9 cellular contexts compared by ENCODE assay signal in genomic region chr2:206163251-206163880, GRCh38. TPM values are rescaled to one million over a fixed set of nuclear protein-coding genes. Genes with fewer than 3 reads are reported as not detected.
A peak's percentile ranks its signal among the peaks of the same experiment; 100 is the strongest.
DNase-seq lines count a peak whose midpoint lies in the region; ATAC-seq and TF ChIP-seq lines count a peak whose summit lies in the region.
"Had no signal": no experiment of that assay in that cellular context is flagged by ENCODE, and none has a peak within 500 bp of the region (broad histone marks: within the 10 kb centered on the region; RNA-seq: fewer than 3 reads in every experiment).

No MANE protein-coding gene starts in this region.

- peaks cover 8% of the 10 kb centered on the region for H4K20me1 ChIP-seq in osteoblast (ENCODE audit: insufficient read depth, low read length)

- H2AFZ ChIP-seq in osteoblast (ENCODE audit: low read length): no peak overlapping the region

- DNase-seq in activated T-cell treated with anti-CD3 and anti-CD28 coated beads, Interleukin-2, amount 50 U/mL, for 4 hours: no peak
- DNase-seq in activated T-cell treated with anti-CD3 and anti-CD28 coated beads for 4 hours (no peak), HFFc6 (no peak), osteoblast (ENCODE audit: insufficient read length, low spot score, missing footprints) (peak; percentile 79), superior temporal gyrus (ENCODE audit: extremely low spot score) (no peak), Right ventricle myocardium inferior (ENCODE audit: missing footprints) (no peak)
- DNase-seq in activated T-helper 2 cell treated with anti-CD3 and anti-CD28 coated beads, Interferon-gamma antibody, Interleukin-2, Interleukin-4, amounts not matched to agents 10 μg/mL and 5 μg/mL and 100 μg/mL, durations not matched to agents 14 hours and 24 hours and 36 hours (ENCODE audit: low spot score): no peak
- DNase-seq in activated CD4-positive, CD25-positive, alpha-beta regulatory T cell (lab: John Stamatoyannopoulos, UW): no peak
- DNase-seq: GDM1 had no signal

- H3K4me2 ChIP-seq in osteoblast (ENCODE audit: insufficient read depth, low read length): no peak overlapping the region

- peaks cover 44% of the 10 kb centered on the region for H3K36me3 ChIP-seq in osteoblast (ENCODE audit: insufficient read depth, low read length)

- H3K27me3 ChIP-seq in osteoblast (ENCODE audit: insufficient read depth, low read length): no peaks in the 10 kb centered on the region

- H3K36me3 Mint-ChIP-seq in activated T-cell treated with anti-CD3 and anti-CD28 coated beads, Interleukin-2, amount 50 U/mL, for 4 hours (ENCODE audit: insufficient read depth): peaks cover 50% of the 10 kb centered on the region
- H3K36me3 Mint-ChIP-seq in HFFc6 (ENCODE audit: low read depth): peaks cover 45% of the 10 kb centered on the region
- H3K36me3 Mint-ChIP-seq in activated T-helper 2 cell treated with anti-CD3 and anti-CD28 coated beads, Interferon-gamma antibody, Interleukin-2, Interleukin-4, amounts not matched to agents 10 μg/mL and 5 μg/mL and 100 μg/mL, durations not matched to agents 14 hours and 24 hours and 36 hours (ENCODE audit: low read depth): peaks cover 66% of the 10 kb centered on the region

- no peaks in the 10 kb centered on the region for H3K9me3 Mint-ChIP-seq in activated T-cell treated with anti-CD3 and anti-CD28 coated beads, Interleukin-2, amount 50 U/mL, for 4 hours
- H3K9me3 Mint-ChIP-seq in HFFc6: no peaks in the 10 kb centered on the region
- H3K9me3 Mint-ChIP-seq in activated T-helper 2 cell treated with anti-CD3 and anti-CD28 coated beads, Interferon-gamma antibody, Interleukin-2, Interleukin-4, amounts not matched to agents 10 μg/mL and 5 μg/mL and 100 μg/mL, durations not matched to agents 14 hours and 24 hours and 36 hours: no peaks in the 10 kb centered on the region

- H3K4me3 Mint-ChIP-seq in activated T-cell treated with anti-CD3 and anti-CD28 coated beads, Interleukin-2, amount 50 U/mL, for 4 hours: peak overlapping the region; percentile 99
- H3K4me3 Mint-ChIP-seq in HFFc6: no peak overlapping the region
- peak overlapping the region; percentile 98 for H3K4me3 Mint-ChIP-seq in activated T-helper 2 cell treated with anti-CD3 and anti-CD28 coated beads, Interferon-gamma antibody, Interleukin-2, Interleukin-4, amounts not matched to agents 10 μg/mL and 5 μg/mL and 100 μg/mL, durations not matched to agents 14 hours and 24 hours and 36 hours (ENCODE audit: low read depth)

- no peaks in the 10 kb centered on the region for H3K9me3 ChIP-seq in osteoblast (ENCODE audit: low read depth, low read length)

- H3K4me1 Mint-ChIP-seq in activated T-cell treated with anti-CD3 and anti-CD28 coated beads, Interleukin-2, amount 50 U/mL, for 4 hours (ENCODE audit: low read depth): peaks cover 37% of the 10 kb centered on the region
- H3K4me1 Mint-ChIP-seq in HFFc6 (ENCODE audit: low read depth): peaks cover 39% of the 10 kb centered on the region
- H3K4me1 Mint-ChIP-seq in activated T-helper 2 cell treated with anti-CD3 and anti-CD28 coated beads, Interferon-gamma antibody, Interleukin-2, Interleukin-4, amounts not matched to agents 10 μg/mL and 5 μg/mL and 100 μg/mL, durations not matched to agents 14 hours and 24 hours and 36 hours (ENCODE audit: low read depth): peaks cover 28% of the 10 kb centered on the region

- peak overlapping the region; percentile 37 for H3K27ac Mint-ChIP-seq in HFFc6
- no peak overlapping the region for H3K27ac Mint-ChIP-seq in activated T-helper 2 cell treated with anti-CD3 and anti-CD28 coated beads, Interferon-gamma antibody, Interleukin-2, Interleukin-4, amounts not matched to agents 10 μg/mL and 5 μg/mL and 100 μg/mL, durations not matched to agents 14 hours and 24 hours and 36 hours

- peaks cover 35% of the 10 kb centered on the region for H3K79me2 ChIP-seq in osteoblast (ENCODE audit: insufficient read depth, low read length)

- TF ChIP-seq CTCF in HFFc6 (IDR thresholded peaks at IDR 0.05) (no peak), osteoblast (IDR thresholded peaks at IDR 0.05; ENCODE audit: extremely low read depth, low read depth, low read length) (no peak)

- peaks cover 12% of the 10 kb centered on the region for H3K4me1 ChIP-seq in osteoblast (ENCODE audit: insufficient read depth, low read length)

- H3K27me3 Mint-ChIP-seq in activated T-cell treated with anti-CD3 and anti-CD28 coated beads, Interleukin-2, amount 50 U/mL, for 4 hours (ENCODE audit: low read depth): no peaks in the 10 kb centered on the region
- H3K27me3 Mint-ChIP-seq in HFFc6 (ENCODE audit: insufficient read depth): peaks cover 3% of the 10 kb centered on the region
- no peaks in the 10 kb centered on the region for H3K27me3 Mint-ChIP-seq in activated T-helper 2 cell treated with anti-CD3 and anti-CD28 coated beads, Interferon-gamma antibody, Interleukin-2, Interleukin-4, amounts not matched to agents 10 μg/mL and 5 μg/mL and 100 μg/mL, durations not matched to agents 14 hours and 24 hours and 36 hours (ENCODE audit: low read depth)

- H3K27ac ChIP-seq in osteoblast (ENCODE audit: low read depth, low read length): no peak overlapping the region

- ATAC-seq in activated T-cell treated with anti-CD3 and anti-CD28 coated beads, Interleukin-2, amount 50 U/mL, for 4 hours: no peak
- ATAC-seq in Right ventricle myocardium inferior: no peak

- no peak overlapping the region for H3K4me3 ChIP-seq in osteoblast (ENCODE audit: insufficient read depth, low read length)

- intact Hi-C loops in activated T-helper 2 cell treated with anti-CD3 and anti-CD28 coated beads, Interferon-gamma antibody, Interleukin-2, Interleukin-4, amounts not matched to agents 10 μg/mL and 5 μg/mL and 100 μg/mL, durations not matched to agents 14 hours and 24 hours and 36 hours (cut with micrococcal nuclease): loop anchor here (10.0 kb wide), 1 partner anchor 281 kb away; the partner anchor contains the start of gene ADAM23
- intact Hi-C loops in Right ventricle myocardium inferior (cut with DNase I): loop anchor here (5.0 to 10.0 kb wide), 2 partner anchors 101 to 279 kb away; partner anchors contain the start of gene ADAM23

RNA-seq across cellular contexts. Expression of gene EEF1B2, which starts 3.7 kb away (rescaled TPM):
- total RNA-seq in activated T-cell treated with anti-CD3 and anti-CD28 coated beads, Interleukin-2, amount 50 U/mL, for 4 hours: 1,000 to 10,000 TPM; 1,014 to 1,071 (median 1,068) TPM
- total RNA-seq in HFFc6 (2021; fragmentation: NEBNext Ultra II Directional; extraction: Animal tissue kit (Norgen Biotek cat#: 25700)): 100 to 1,000 TPM; 588 to 647 (median 609) TPM
- total RNA-seq in activated T-helper 2 cell treated with anti-CD3 and anti-CD28 coated beads, Interferon-gamma antibody, Interleukin-2, Interleukin-4, amounts not matched to agents 10 μg/mL and 5 μg/mL and 100 μg/mL, durations not matched to agents 14 hours and 24 hours and 36 hours: 719 and 724 TPM in 2 replicates
- 442 and 563 TPM in 2 replicates for total RNA-seq in osteoblast
- 283 TPM for total RNA-seq in Right ventricle myocardium inferior

RNA-seq across cellular contexts. Expression of gene NDUFS1, which starts 4.1 kb away (rescaled TPM):
- total RNA-seq in activated T-cell treated with anti-CD3 and anti-CD28 coated beads, Interleukin-2, amount 50 U/mL, for 4 hours: 10 to 100 TPM; 70.4 to 74.1 (median 71.2) TPM
- total RNA-seq in HFFc6 (2021; fragmentation: NEBNext Ultra II Directional; extraction: Animal tissue kit (Norgen Biotek cat#: 25700)): 10 to 100 TPM; 83.5 to 89.0 (median 84.6) TPM
- 80.7 and 84.3 TPM in 2 replicates for total RNA-seq in activated T-helper 2 cell treated with anti-CD3 and anti-CD28 coated beads, Interferon-gamma antibody, Interleukin-2, Interleukin-4, amounts not matched to agents 10 μg/mL and 5 μg/mL and 100 μg/mL, durations not matched to agents 14 hours and 24 hours and 36 hours
- total RNA-seq in osteoblast: 86.6 and 98.4 TPM in 2 replicates
- total RNA-seq in Right ventricle myocardium inferior: 468 TPM
